8 cellular contexts compared by ENCODE assay signal in genomic region chr2:207423886-207424285, GRCh38.
DNase-seq lines count a peak whose midpoint lies in the region; ATAC-seq and TF ChIP-seq lines count a peak whose summit lies in the region.

No MANE protein-coding gene starts in this region.

- DNase-seq in GM12865 (ENCODE audit: low read depth) (peak; percentile 87), KBM-7 (peak; percentile 79), right lobe of liver (no peak), left ventricle myocardium inferior (no peak), COLO829 (ENCODE audit: low spot score) (no peak)
- DNase-seq in activated naive CD4-positive, alpha-beta T cell treated with anti-CD3 and anti-CD28 coated beads, Interleukin-2, amount 10 ng/mL, durations not matched to agents 7 days and 5 days = peak; percentile 57
- DNase-seq in stimulated activated CD8-positive, alpha-beta memory T cell treated with anti-CD3 and anti-CD28 coated beads, Interleukin-15, amount 100 ng/mL, for 48 hours (ENCODE audit: low read depth in 2 of 2) = peak; percentile 43 to 61

- H3K4me3 ChIP-seq in GM12865 (ENCODE audit: low read depth, low read length) = no peak overlapping the region
- no peak overlapping the region for H3K4me3 ChIP-seq in right lobe of liver
- no peak overlapping the region for H3K4me3 ChIP-seq in left ventricle myocardium inferior

- H3K27me3 Mint-ChIP-seq in activated naive CD4-positive, alpha-beta T cell treated with anti-CD3 and anti-CD28 coated beads, Interleukin-2, amount 10 ng/mL, durations not matched to agents 7 days and 5 days = peaks cover 3% of the 10 kb centered on the region

- peaks cover 18% of the 10 kb centered on the region for H3K4me1 Mint-ChIP-seq in activated naive CD4-positive, alpha-beta T cell treated with anti-CD3 and anti-CD28 coated beads, Interleukin-2, amount 10 ng/mL, durations not matched to agents 7 days and 5 days

- no peak overlapping the region for H3K27ac Mint-ChIP-seq in activated naive CD4-positive, alpha-beta T cell treated with anti-CD3 and anti-CD28 coated beads, Interleukin-2, amount 10 ng/mL, durations not matched to agents 7 days and 5 days

- in situ Hi-C loops in KBM-7 (cut with MboI; ENCODE audit: low pct_unique_long_range_greater_than_20kb, low sequenced_read_pairs) = no loop called here

- intact Hi-C loops in right lobe of liver (cut with DNase I) = no loop called here
- intact Hi-C loops in left ventricle myocardium inferior (cut with micrococcal nuclease) = no loop called here

- H3K4me1 ChIP-seq in right lobe of liver (no peaks in the 10 kb centered on the region), left ventricle myocardium inferior (no peaks in the 10 kb centered on the region)

- H3K36me3 ChIP-seq in right lobe of liver (no peaks in the 10 kb centered on the region), left ventricle myocardium inferior (no peaks in the 10 kb centered on the region)

- no peak for TF ChIP-seq CTCF in GM12865 (IDR thresholded peaks at IDR 0.05; ENCODE audit: insufficient read depth, low read depth, low read length, missing control alignments)
- no peak for TF ChIP-seq CTCF in right lobe of liver (IDR thresholded peaks at IDR 0.05)
- TF ChIP-seq CTCF in left ventricle myocardium inferior (IDR thresholded peaks at IDR 0.05; ENCODE audit: borderline replicate concordance) = no peak

- no peaks in the 10 kb centered on the region for H3K27me3 ChIP-seq in right lobe of liver
- no peaks in the 10 kb centered on the region for H3K27me3 ChIP-seq in left ventricle myocardium inferior (ENCODE audit: low read depth)

- ATAC-seq in GM21619 (IDR thresholded peaks at IDR 0.05; ENCODE audit: unreplicated experiment) = peak; percentile 95
- ATAC-seq in right lobe of liver = no peak

- 68% methylated on average over 3 of the region's 3 CpGs for WGBS in right lobe of liver (ENCODE audit: insufficient coverage, low coverage, low lambda C conversion rate, missing lambda C conversion rate)

- TF ChIP-seq POLR2A in right lobe of liver (IDR thresholded peaks at IDR 0.05) = no peak

- H3K4me3 Mint-ChIP-seq in activated naive CD4-positive, alpha-beta T cell treated with anti-CD3 and anti-CD28 coated beads, Interleukin-2, amount 10 ng/mL, durations not matched to agents 7 days and 5 days = no peak overlapping the region

- H3K27ac ChIP-seq in right lobe of liver (no peak overlapping the region), left ventricle myocardium inferior (replicated peaks) (no peak overlapping the region)

- CTCF ChIA-PET in activated naive CD4-positive, alpha-beta T cell treated with anti-CD3 and anti-CD28 coated beads, Interleukin-2, amount 10 ng/mL, durations not matched to agents 7 days and 5 days (lab: Charles Lee) = interaction anchor here (0.6 to 0.8 kb wide), 3 partner anchors 11 to 30 kb away, joined by 3 read pairs; no protein-coding TSS in a partner anchor

- peaks cover 8% of the 10 kb centered on the region for H3K9me3 Mint-ChIP-seq in activated naive CD4-positive, alpha-beta T cell treated with anti-CD3 and anti-CD28 coated beads, Interleukin-2, amount 10 ng/mL, durations not matched to agents 7 days and 5 days

- H3K9me3 ChIP-seq in right lobe of liver (no peaks in the 10 kb centered on the region), left ventricle myocardium inferior (replicated peaks) (peaks cover 4% of the 10 kb centered on the region)

- H3K36me3 Mint-ChIP-seq in activated naive CD4-positive, alpha-beta T cell treated with anti-CD3 and anti-CD28 coated beads, Interleukin-2, amount 10 ng/mL, durations not matched to agents 7 days and 5 days = no peaks in the 10 kb centered on the region

Comparison
In these comparisons a context has a peak if more than half of its experiments do, and no peak if none do; other contexts are left out.
1. DNase-seq: peak in GM12865 (single experiment), KBM-7 (single experiment), activated naive CD4-positive, alpha-beta T cell treated with anti-CD3 and anti-CD28 coated beads, Interleukin-2, amount 10 ng/mL, durations not matched to agents 7 days and 5 days (single experiment) and stimulated activated CD8-positive, alpha-beta memory T cell treated with anti-CD3 and anti-CD28 coated beads, Interleukin-15, amount 100 ng/mL, for 48 hours (2 of 2); none in right lobe of liver (0 of 3), left ventricle myocardium inferior (single experiment) and COLO829 (single experiment).